ENCODE assay signal across 19 cellular contexts in genomic region chr2:23401427-23402204, GRCh38.
"Had no signal": no experiment of that assay in that cellular context is flagged by ENCODE, and none has a peak within 500 bp of the region (broad histone marks: within the 10 kb centered on the region; RNA-seq: fewer than 3 reads in every experiment).

No MANE protein-coding gene starts in this region.

- H3K36me3 ChIP-seq: adrenal gland, tibial nerve had no signal

- H3K27me3 ChIP-seq: adrenal gland, tibial nerve had no signal

- H3K4me3 Mint-ChIP-seq: activated naive CD4-positive, alpha-beta T cell treated with anti-CD3 and anti-CD28 coated beads, Interleukin-2, amount 50 U/mL, for 24 hours; immature natural killer cell; naive thymus-derived CD8-positive, alpha-beta T cell; T-cell had no signal

- H3K4me3 ChIP-seq: adrenal gland, tibial nerve had no signal

- H3K36me3 Mint-ChIP-seq: activated naive CD4-positive, alpha-beta T cell treated with anti-CD3 and anti-CD28 coated beads, Interleukin-2, amount 50 U/mL, for 24 hours; immature natural killer cell; naive thymus-derived CD8-positive, alpha-beta T cell; T-cell had no signal

- DNase-seq: activated CD4-positive, alpha-beta T cell treated with anti-CD3 and anti-CD28 coated beads, Interleukin-2, amount 50 U/mL, for 4 hours; activated CD4-positive, CD25-positive, alpha-beta regulatory T cell treated with anti-CD3 and anti-CD28 coated beads, Interleukin-2, amount 50 U/mL, for 72 hours; activated T-cell treated with anti-CD3 and anti-CD28 coated beads, Interleukin-2, amount 50 U/mL, for 1 hour; caudate nucleus; foreskin melanocyte; immature natural killer cell; left cardiac atrium; naive thymus-derived CD8-positive, alpha-beta T cell; nucleus accumbens; posterior cingulate gyrus; retina; SK-N-SH; stimulated activated CD4-positive, alpha-beta T cell treated with anti-CD3 and anti-CD28 coated beads, Interleukin-12 subunit alpha, Interleukin-12 subunit beta, amount 100 ng/mL, for 4 hours; stimulated activated CD4-positive, alpha-beta T cell treated with anti-CD3 and anti-CD28 coated beads, Interleukin-2, amount 100 ng/mL, for 24 hours; T-cell; T-helper 9 cell had no signal

- H3K27ac ChIP-seq: adrenal gland had no signal

- H3K9me3 Mint-ChIP-seq: activated naive CD4-positive, alpha-beta T cell treated with anti-CD3 and anti-CD28 coated beads, Interleukin-2, amount 50 U/mL, for 24 hours; immature natural killer cell; naive thymus-derived CD8-positive, alpha-beta T cell; T-cell had no signal

- ATAC-seq: left cardiac atrium; naive thymus-derived CD8-positive, alpha-beta T cell; T-cell had no signal

- H3K27ac Mint-ChIP-seq: activated naive CD4-positive, alpha-beta T cell treated with anti-CD3 and anti-CD28 coated beads, Interleukin-2, amount 50 U/mL, for 24 hours; immature natural killer cell; T-cell had no signal

- H3K27me3 Mint-ChIP-seq: activated naive CD4-positive, alpha-beta T cell treated with anti-CD3 and anti-CD28 coated beads, Interleukin-2, amount 50 U/mL, for 24 hours; T-cell had no signal

- H3K9me3 ChIP-seq: adrenal gland, SK-N-SH, tibial nerve had no signal
